ENCODE assay signal across 29 cellular contexts in the genomic region with DNA sequence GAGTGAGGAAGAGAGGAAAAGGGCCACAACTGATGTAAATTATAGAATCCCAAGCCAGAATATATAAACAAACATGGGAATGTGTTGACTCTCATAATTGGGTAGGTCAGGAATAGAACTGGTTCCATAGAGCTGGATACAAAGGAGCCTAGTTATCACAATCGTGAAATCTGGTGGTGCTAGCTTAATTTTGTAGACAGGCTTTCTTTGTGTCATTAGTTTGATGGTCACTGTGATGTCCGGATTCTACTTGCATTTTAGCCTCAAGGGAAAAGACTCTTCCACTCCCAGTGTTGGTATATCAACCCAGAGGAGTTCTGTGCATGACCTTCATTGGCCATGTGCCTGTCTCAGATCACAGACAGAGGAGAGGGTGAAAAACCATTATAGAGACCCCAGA.
"Had no signal": no experiment of that assay in that cellular context is flagged by ENCODE, and none has a peak within 500 bp of the region (broad histone marks: within the 10 kb centered on the region; RNA-seq: fewer than 3 reads in every experiment).

No MANE protein-coding gene starts in this region.

- DNase-seq: activated CD4-positive, alpha-beta memory T cell treated with anti-CD3 and anti-CD28 coated beads, Interleukin-2, amount 10 ng/mL, durations not matched to agents 7 days and 5 days; activated CD4-positive, alpha-beta T cell treated with anti-CD3 and anti-CD28 coated beads for 1 hour; activated CD4-positive, alpha-beta T cell treated with anti-CD3 and anti-CD28 coated beads for 36 hours; activated CD4-positive, alpha-beta T cell treated with anti-CD3 and anti-CD28 coated beads for 48 hours; activated CD4-positive, alpha-beta T cell treated with anti-CD3 and anti-CD28 coated beads, Interleukin-2, amount 10 ng/mL, durations not matched to agents 7 days and 5 days; activated CD4-positive, alpha-beta T cell treated with anti-CD3 and anti-CD28 coated beads, Interleukin-2, amount 50 U/mL, for 48 hours; activated CD4-positive, CD25-positive, alpha-beta regulatory T cell; activated CD8-positive, alpha-beta memory T cell treated with anti-CD3 and anti-CD28 coated beads for 24 hours; activated CD8-positive, alpha-beta memory T cell treated with anti-CD3 and anti-CD28 coated beads, Interleukin-2, amount 10 ng/mL, durations not matched to agents 7 days and 5 days; activated CD8-positive, alpha-beta memory T cell treated with anti-CD3 and anti-CD28 coated beads, Interleukin-2, amount 50 U/mL, for 48 hours; activated CD8-positive, alpha-beta T cell treated with anti-CD3 and anti-CD28 coated beads, Interleukin-2, amount 10 ng/mL, durations not matched to agents 7 days and 5 days; activated effector memory CD4-positive, alpha-beta T cell treated with Interleukin-2 at 50 U/mL for 16 hours; activated gamma-delta T cell; activated naive CD4-positive, alpha-beta T cell treated with anti-CD3 and anti-CD28 coated beads, Interleukin-2, amount 10 ng/mL, durations not matched to agents 7 days and 5 days; activated naive CD4-positive, alpha-beta T cell treated with Interleukin-2 at 50 U/mL for 16 hours; activated naive CD8-positive, alpha-beta T cell treated with anti-CD3 and anti-CD28 coated beads, Interleukin-2, amount 10 ng/mL, durations not matched to agents 7 days and 5 days; activated naive CD8-positive, alpha-beta T cell treated with anti-CD3 and anti-CD28 coated beads, Interleukin-2, amount 50 U/mL, for 24 hours; activated T-cell treated with anti-CD3 and anti-CD28 coated beads, Interleukin-2, amount 50 U/mL, for 24 hours; activated T-cell treated with anti-CD3 and anti-CD28 coated beads, Interleukin-2, amount 50 U/mL, for 48 hours; amygdala; anterior cingulate cortex; caudate nucleus; cerebellar nuclear complex; T-helper 1 cell; T-helper 2 cell; T-helper 9 cell; WERI-Rb-1 had no signal

- ATAC-seq: activated CD4-positive, alpha-beta T cell treated with anti-CD3 and anti-CD28 coated beads for 36 hours; activated CD4-positive, CD25-positive, alpha-beta regulatory T cell treated with anti-CD3 and anti-CD28 coated beads, Interleukin-2, amount 50 U/mL, for 24 hours; activated CD8-positive, alpha-beta memory T cell treated with anti-CD3 and anti-CD28 coated beads, Interleukin-2, amount 10 ng/mL, durations not matched to agents 7 days and 5 days; activated CD8-positive, alpha-beta T cell treated with anti-CD3 and anti-CD28 coated beads, Interleukin-2, amount 10 ng/mL, durations not matched to agents 7 days and 5 days; activated naive CD8-positive, alpha-beta T cell treated with anti-CD3 and anti-CD28 coated beads, Interleukin-2, amount 50 U/mL, for 24 hours; WTC11 had no signal
